ENCODE assay signal across 30 cellular contexts in the genomic region with DNA sequence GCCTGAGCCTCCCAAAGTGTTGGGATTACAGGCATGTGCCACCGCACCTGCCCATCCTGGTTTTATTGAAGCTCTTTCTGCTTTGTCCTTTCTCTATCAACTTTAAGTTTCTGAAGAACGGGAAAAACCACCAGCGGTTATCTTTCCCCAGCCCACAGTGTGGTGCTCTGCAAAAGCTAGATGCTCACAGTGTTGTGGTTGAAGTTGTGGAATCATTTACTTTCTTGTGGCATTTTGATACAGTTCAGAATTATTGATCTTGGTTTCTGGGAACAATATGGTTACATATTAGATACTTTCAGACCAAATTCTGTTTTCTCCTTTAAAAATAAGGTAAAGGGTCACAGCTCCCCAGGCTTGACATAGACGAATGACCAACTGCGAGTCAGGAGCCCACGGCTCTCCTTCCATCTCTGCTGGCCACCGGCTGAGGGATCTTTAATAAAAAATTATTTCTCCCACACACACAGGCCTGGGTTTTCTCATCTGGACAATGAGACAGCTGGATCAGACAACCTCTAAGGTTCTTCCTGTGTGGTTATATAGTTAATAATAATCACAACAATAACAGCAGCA.
DNase-seq lines count a peak whose midpoint lies in the region; ATAC-seq and TF ChIP-seq lines count a peak whose summit lies in the region.
"Had no signal": no experiment of that assay in that cellular context is flagged by ENCODE, and none has a peak within 500 bp of the region (broad histone marks: within the 10 kb centered on the region; RNA-seq: fewer than 3 reads in every experiment).

No MANE protein-coding gene starts in this region.

- H3K27ac ChIP-seq in hepatocyte = no peak overlapping the region
- no peak overlapping the region for H3K27ac ChIP-seq in right cardiac atrium (ENCODE audit: low read length)
- no peak overlapping the region for H3K27ac ChIP-seq in upper lobe of right lung
- H3K27ac ChIP-seq: colonic mucosa, gastrocnemius medialis, left lung, psoas muscle, SJCRH30, transverse colon had no signal

- in situ Hi-C loops in astrocyte of the cerebellum (cut with HindIII; ENCODE audit: low sequenced_read_pairs) = no loop called here

- H3K9me2 ChIP-seq in hepatocyte (replicated peaks; ENCODE audit: insufficient read depth) = no peaks in the 10 kb centered on the region

- H3K4me1 ChIP-seq in hepatocyte (ENCODE audit: insufficient read depth) (no peaks in the 10 kb centered on the region), right cardiac atrium (ENCODE audit: control insufficient read depth, insufficient read depth, low read length) (no peaks in the 10 kb centered on the region), upper lobe of right lung (no peaks in the 10 kb centered on the region)
- H3K4me1 ChIP-seq: colonic mucosa, gastrocnemius medialis, left lung, psoas muscle, SJCRH30, transverse colon had no signal

- no peak overlapping the region for H3K4me2 ChIP-seq in hepatocyte
- H3K4me2 ChIP-seq: smooth muscle cell had no signal

- H3K4me3 ChIP-seq in Jurkat, Clone E6-1 (ENCODE audit: low read length) = no peak overlapping the region
- H3K4me3 ChIP-seq in astrocyte of the cerebellum (ENCODE audit: low read depth, low read length) (no peak overlapping the region), hepatocyte (no peak overlapping the region), right cardiac atrium (ENCODE audit: low read length) (no peak overlapping the region), upper lobe of right lung (no peak overlapping the region)
- H3K4me3 ChIP-seq: colonic mucosa, gastrocnemius medialis, left lung, MG63, psoas muscle, SJCRH30, smooth muscle cell, transverse colon had no signal

- no peak overlapping the region for H2AFZ ChIP-seq in hepatocyte

- DNase-seq in Calu3 (peak; percentile 25), astrocyte of the cerebellum (ENCODE audit: low read depth) (no peak), hepatocyte (ENCODE audit: low spot score) (no peak), hypothalamus (lab: John Stamatoyannopoulos, UW) (no peak), NCI-H510A treated with DMSO at 0.1 percent for 48 hours (lab: John Stamatoyannopoulos, UW) (no peak), right cardiac atrium (no peak), upper lobe of right lung (no peak)
- DNase-seq in Jurkat, Clone E6-1 (ENCODE audit: low read depth, low spot score) = peak; percentile 61
- DNase-seq: activated CD4-positive, CD25-positive, alpha-beta regulatory T cell treated with anti-CD3 and anti-CD28 coated beads, Interleukin-2, amount 50 U/mL, for 72 hours; activated CD8-positive, alpha-beta memory T cell treated with anti-CD3 and anti-CD28 coated beads for 24 hours; activated gamma-delta T cell; activated T-cell treated with anti-CD3 and anti-CD28 coated beads, Interleukin-2, amount 50 U/mL, for 1 hour; CD4-positive, alpha-beta memory T cell; colonic mucosa; DMS 273 treated with DMSO at 0.1 percent for 48 hours; effector memory CD8-positive, alpha-beta T cell; gastrocnemius medialis; GOT3; hippocampal formation; left lung; MG63; NCI-H2029 treated with DMSO at 0.1 percent for 48 hours; NCI-H226; psoas muscle; SJCRH30; stimulated activated CD4-positive, alpha-beta T cell treated with anti-CD3 and anti-CD28 coated beads, Interleukin-1b, Interleukin-23, amount 100 ng/mL, for 48 hours; T-helper 1 cell; transverse colon had no signal

- intact Hi-C loops in Calu3 (cut with micrococcal nuclease; ENCODE audit: unreplicated experiment) (loop anchor here (5.0 kb wide), 1 partner anchor 167 kb away; no protein-coding TSS in a partner anchor), right cardiac atrium (cut with DNase I) (no loop called here), upper lobe of right lung (cut with DNase I) (no loop called here)

- no peaks in the 10 kb centered on the region for H3K36me3 Mint-ChIP-seq in Calu3 (ENCODE audit: insufficient read depth, unreplicated experiment)
- H3K36me3 Mint-ChIP-seq: CD4-positive, alpha-beta memory T cell; IgD-negative memory B cell had no signal

- WGBS in hepatocyte (ENCODE audit: low lambda C conversion rate, missing lambda C conversion rate) = 82% methylated on average over 7 of the region's 7 CpGs
- WGBS in right cardiac atrium = 65% methylated on average over 7 of the region's 7 CpGs

- CTCF ChIA-PET in Calu3 (lab: Charles Lee) = interaction anchor here (1.0 to 1.3 kb wide), 2 partner anchors 10 to 165 kb away, joined by 4 to 11 read pairs; no protein-coding TSS in a partner anchor

- BruUV-seq in Calu3 (replicated peaks; lab: Mats Ljungman, UMichigan) = no TSS peak

- no peak overlapping the region for H3K27ac Mint-ChIP-seq in Calu3 (ENCODE audit: unreplicated experiment)
- H3K27ac Mint-ChIP-seq: CD4-positive, alpha-beta memory T cell; effector memory CD8-positive, alpha-beta T cell; IgD-negative memory B cell had no signal

- peaks cover 3% of the 10 kb centered on the region for H3K9me3 Mint-ChIP-seq in Calu3 (ENCODE audit: low read depth, unreplicated experiment)
- H3K9me3 Mint-ChIP-seq: effector memory CD8-positive, alpha-beta T cell had no signal

- TF ChIP-seq CTCF in Calu3 (IDR thresholded peaks at IDR 0.05; ENCODE audit: unreplicated experiment) (no peak), astrocyte of the cerebellum (IDR thresholded peaks at IDR 0.05; ENCODE audit: low read depth, low read length, missing control alignments) (peak; percentile 12), hepatocyte (IDR thresholded peaks at IDR 0.05; ENCODE audit: poor library complexity) (peak; percentile 12), upper lobe of right lung (IDR thresholded peaks at IDR 0.05) (no peak)

- H3K4me1 Mint-ChIP-seq in Calu3 (ENCODE audit: low read depth, unreplicated experiment) = peaks cover 13% of the 10 kb centered on the region
- H3K4me1 Mint-ChIP-seq: IgD-negative memory B cell had no signal

- peaks cover 18% of the 10 kb centered on the region for H3K27me3 Mint-ChIP-seq in Calu3 (ENCODE audit: unreplicated experiment)

- no peaks in the 10 kb centered on the region for H3K79me2 ChIP-seq in hepatocyte

- H3K4me3 Mint-ChIP-seq in Calu3 (ENCODE audit: low read depth, unreplicated experiment) = no peak overlapping the region
- H3K4me3 Mint-ChIP-seq: CD4-positive, alpha-beta memory T cell; effector memory CD8-positive, alpha-beta T cell; IgD-negative memory B cell had no signal

- H3K27me3 ChIP-seq in hepatocyte (no peaks in the 10 kb centered on the region), right cardiac atrium (ENCODE audit: control insufficient read depth, insufficient read depth) (no peaks in the 10 kb centered on the region), upper lobe of right lung (no peaks in the 10 kb centered on the region)
- H3K27me3 ChIP-seq: colonic mucosa, gastrocnemius medialis, MG63, SJCRH30 had no signal

- H4K20me1 ChIP-seq in hepatocyte (ENCODE audit: insufficient read depth, poor library complexity, severe bottlenecking) = no peaks in the 10 kb centered on the region

- H3K36me3 ChIP-seq in hepatocyte (replicated peaks; ENCODE audit: insufficient read depth, low read depth) = no peaks in the 10 kb centered on the region
- H3K36me3 ChIP-seq in upper lobe of right lung = no peaks in the 10 kb centered on the region
- H3K36me3 ChIP-seq: colonic mucosa, gastrocnemius medialis, left lung, MG63, SJCRH30, transverse colon had no signal

- H3K9me3 ChIP-seq in hepatocyte (ENCODE audit: low read depth) (no peaks in the 10 kb centered on the region), right cardiac atrium (ENCODE audit: control insufficient read depth, low read length) (no peaks in the 10 kb centered on the region), upper lobe of right lung (no peaks in the 10 kb centered on the region)
- H3K9me3 ChIP-seq: colonic mucosa, gastrocnemius medialis, left lung, MG63, psoas muscle, SJCRH30, transverse colon had no signal

- no peak for ATAC-seq in right cardiac atrium
- no peak for ATAC-seq in upper lobe of right lung
- ATAC-seq: effector memory CD8-positive, alpha-beta T cell; gastrocnemius medialis; left lung; psoas muscle had no signal

Comparison
In these comparisons a context has a peak if more than half of its experiments do, and no peak if none do; other contexts are left out.
1. DNase-seq: peak in Calu3 (single experiment) and Jurkat, Clone E6-1 (single experiment); none in astrocyte of the cerebellum (single experiment), hepatocyte (single experiment), hypothalamus (0 of 51), NCI-H510A treated with DMSO at 0.1 percent for 48 hours (single experiment), right cardiac atrium (0 of 3) and upper lobe of right lung (single experiment).
2. CTCF ChIP-seq: peak in astrocyte of the cerebellum (single experiment) and hepatocyte (single experiment); none in Calu3 (single experiment) and upper lobe of right lung (single experiment).